18 cellular contexts compared by ENCODE assay signal in genomic region chr2:232949016-232949415, GRCh38.
DNase-seq lines count a peak whose midpoint lies in the region; ATAC-seq and TF ChIP-seq lines count a peak whose summit lies in the region.
"Had no signal": no experiment of that assay in that cellular context is flagged by ENCODE, and none has a peak within 500 bp of the region (broad histone marks: within the 10 kb centered on the region; RNA-seq: fewer than 3 reads in every experiment).

No MANE protein-coding gene starts in this region.

- WGBS in endodermal cell (ENCODE audit: insufficient coverage in 1 of 2, insufficient read length in 1 of 2), 2 experiments, result 80 to 89% methylated on average over 4 of the region's 4 CpGs

- intact Hi-C loops in PC-9 (cut with micrococcal nuclease; ENCODE audit: unreplicated experiment), result no loop called here
- intact Hi-C loops in left ventricle myocardium superior (cut with micrococcal nuclease), result no loop called here
- intact Hi-C loops in uterus (cut with DNase I; ENCODE audit: low total_unique reads), result no loop called here

- H3F3A ChIP-seq in GM23338 (replicated peaks; ENCODE audit: low read depth), result no peaks in the 10 kb centered on the region
- peaks cover 4% of the 10 kb centered on the region for H3F3A ChIP-seq in neural progenitor cell (ENCODE audit: low read depth)
- peaks cover 12% of the 10 kb centered on the region; the same call in 1 of the 2 replicates for H3F3A ChIP-seq in PC-9 (ENCODE audit: insufficient read depth, low read depth)

- H3K9me3 ChIP-seq in NT2/D1 (ENCODE audit: insufficient read depth, low read length), result no peaks in the 10 kb centered on the region
- H3K9me3 ChIP-seq in endodermal cell (ENCODE audit: control insufficient read depth, low read length), result no peaks in the 10 kb centered on the region
- H3K9me3 ChIP-seq in neural progenitor cell (ENCODE audit: low read depth), result no peaks in the 10 kb centered on the region
- H3K9me3 ChIP-seq in PC-9 (ENCODE audit: insufficient read depth, low read depth), result no peaks in the 10 kb centered on the region
- no peaks in the 10 kb centered on the region for H3K9me3 ChIP-seq in uterus
- H3K9me3 ChIP-seq: BLaER1 treated with 17β-estradiol and CSF1 and Interleukin-3, amounts not matched to agents 10 nM and 100 nM had no signal

- H3K27ac Mint-ChIP-seq in GM23338, result no peak overlapping the region
- peak overlapping the region; percentile 30 for H3K27ac Mint-ChIP-seq in endodermal cell
- H3K27ac Mint-ChIP-seq in neural progenitor cell, result no peak overlapping the region
- H3K27ac Mint-ChIP-seq: B cell; CD8-positive, alpha-beta T cell; HFFc6 had no signal

- H3K9me2 ChIP-seq in GM23338 (ENCODE audit: insufficient read depth) (no peaks in the 10 kb centered on the region), PC-9 (ENCODE audit: insufficient read depth) (no peaks in the 10 kb centered on the region)

- H3K36me3 Mint-ChIP-seq in GM23338 (ENCODE audit: low read depth) (no peaks in the 10 kb centered on the region), endodermal cell (ENCODE audit: low read depth) (no peaks in the 10 kb centered on the region), neural progenitor cell (no peaks in the 10 kb centered on the region)
- H3K36me3 Mint-ChIP-seq: CD8-positive, alpha-beta T cell had no signal

- ATAC-seq in GM23338 (peak; percentile 95), left ventricle myocardium superior (no peak)
- ATAC-seq: CD8-positive, alpha-beta T cell; GM12878; HCT116 had no signal

- no peak for TF ChIP-seq POLR2A in uterus (IDR thresholded peaks at IDR 0.05)

- no peaks in the 10 kb centered on the region for H3K27me3 ChIP-seq in GM23338 (ENCODE audit: insufficient read depth)
- H3K27me3 ChIP-seq in NT2/D1 (ENCODE audit: insufficient read depth, insufficient read length), result peaks cover 3% of the 10 kb centered on the region
- H3K27me3 ChIP-seq in endodermal cell (ENCODE audit: control insufficient read depth, insufficient read depth, low read length, poor library complexity, severe bottlenecking), result no peaks in the 10 kb centered on the region
- no peaks in the 10 kb centered on the region for H3K27me3 ChIP-seq in neural progenitor cell
- H3K27me3 ChIP-seq in PC-9 (ENCODE audit: insufficient read depth, low read depth), result no peaks in the 10 kb centered on the region
- H3K27me3 ChIP-seq in uterus, result no peaks in the 10 kb centered on the region
- H3K27me3 ChIP-seq: BLaER1 treated with 17β-estradiol and CSF1 and Interleukin-3, amounts not matched to agents 10 nM and 100 nM had no signal

- CTCF ChIA-PET in PC-9 (lab: Charles Lee), result no interaction called here

- H3K4me3 ChIP-seq in GM23338 (no peak overlapping the region), NT2/D1 (ENCODE audit: insufficient read length, low read depth) (no peak overlapping the region), endodermal cell (ENCODE audit: low read length) (no peak overlapping the region), neural progenitor cell (no peak overlapping the region), PC-9 (no peak overlapping the region), uterus (no peak overlapping the region)
- H3K4me3 ChIP-seq: BLaER1 treated with 17β-estradiol and CSF1 and Interleukin-3, amounts not matched to agents 10 nM and 100 nM; GM12878 had no signal

- H3K4me3 Mint-ChIP-seq in GM23338 (no peak overlapping the region), endodermal cell (no peak overlapping the region), neural progenitor cell (no peak overlapping the region)
- H3K4me3 Mint-ChIP-seq: B cell; CD8-positive, alpha-beta T cell; HFFc6 had no signal

- DNase-seq in GM23338 (ENCODE audit: low spot score) (no peak), NT2/D1 (ENCODE audit: low read depth, low spot score) (peak; percentile 43), endodermal cell (no peak), neural progenitor cell (ENCODE audit: low spot score) (peak; percentile 72), PC-9 (no peak), left ventricle myocardium superior (no peak), uterus (no peak)
- no peak for DNase-seq in stimulated activated CD4-positive, alpha-beta T cell treated with anti-CD3 and anti-CD28 coated beads, Interleukin-4, amount 100 ng/mL, for 4 hours
- DNase-seq: Calu3; CD8-positive, alpha-beta T cell; DMS79 treated with DMSO at 0.1 percent for 48 hours; HFFc6; IMR-90 had no signal

- no peak overlapping the region for H3K4me2 ChIP-seq in GM23338
- H3K4me2 ChIP-seq in neural progenitor cell, result peak overlapping the region; percentile 43
- H3K4me2 ChIP-seq in PC-9, result no peak overlapping the region
- H3K4me2 ChIP-seq: BLaER1 treated with 17β-estradiol and CSF1 and Interleukin-3, amounts not matched to agents 10 nM and 100 nM had no signal

- H3K4me1 ChIP-seq in GM23338 (ENCODE audit: insufficient read depth), result peaks cover 5% of the 10 kb centered on the region; the same call in 1 of the 2 replicates
- H3K4me1 ChIP-seq in NT2/D1 (ENCODE audit: insufficient read depth, insufficient read length), result no peaks in the 10 kb centered on the region
- peaks cover 3% of the 10 kb centered on the region for H3K4me1 ChIP-seq in endodermal cell (ENCODE audit: control insufficient read depth, insufficient read depth, low read length)
- peaks cover 16% of the 10 kb centered on the region for H3K4me1 ChIP-seq in neural progenitor cell
- peaks cover 10% of the 10 kb centered on the region for H3K4me1 ChIP-seq in PC-9 (replicated peaks; ENCODE audit: insufficient read depth)
- H3K4me1 ChIP-seq in uterus, result no peaks in the 10 kb centered on the region
- H3K4me1 ChIP-seq: BLaER1 treated with 17β-estradiol and CSF1 and Interleukin-3, amounts not matched to agents 10 nM and 100 nM had no signal

- H3K27me3 Mint-ChIP-seq in GM23338 (ENCODE audit: insufficient read depth, low read depth, poor library complexity), result peaks cover 2% of the 10 kb centered on the region
- peaks cover 5% of the 10 kb centered on the region for H3K27me3 Mint-ChIP-seq in endodermal cell (ENCODE audit: insufficient read depth)
- H3K27me3 Mint-ChIP-seq in neural progenitor cell (ENCODE audit: insufficient read depth, low read depth), result peaks cover 3% of the 10 kb centered on the region

- no peaks in the 10 kb centered on the region for H3K79me2 ChIP-seq in GM23338 (replicated peaks; ENCODE audit: insufficient read depth)
- H3K79me2 ChIP-seq in neural progenitor cell (ENCODE audit: low read depth), result no peaks in the 10 kb centered on the region
- no peaks in the 10 kb centered on the region for H3K79me2 ChIP-seq in PC-9 (ENCODE audit: low read depth)

- H3K4me1 Mint-ChIP-seq in GM23338 (peaks cover 2% of the 10 kb centered on the region; the same call in 1 of the 3 replicates), endodermal cell (peaks cover 5% of the 10 kb centered on the region), neural progenitor cell (peaks cover 25% of the 10 kb centered on the region)

- H3K36me3 ChIP-seq in GM23338 (ENCODE audit: insufficient read depth) (no peaks in the 10 kb centered on the region), NT2/D1 (ENCODE audit: insufficient read depth, insufficient read length, low read length) (no peaks in the 10 kb centered on the region), endodermal cell (ENCODE audit: control insufficient read depth, insufficient read depth, low read length) (no peaks in the 10 kb centered on the region), neural progenitor cell (no peaks in the 10 kb centered on the region), PC-9 (ENCODE audit: low read depth) (no peaks in the 10 kb centered on the region), uterus (no peaks in the 10 kb centered on the region)
- H3K36me3 ChIP-seq: BLaER1 treated with 17β-estradiol and CSF1 and Interleukin-3, amounts not matched to agents 10 nM and 100 nM had no signal

- H4K20me1 ChIP-seq in GM23338 (replicated peaks; ENCODE audit: insufficient read depth), result no peaks in the 10 kb centered on the region
- H4K20me1 ChIP-seq in neural progenitor cell (ENCODE audit: low read depth), result no peaks in the 10 kb centered on the region
- H4K20me1 ChIP-seq in PC-9 (ENCODE audit: insufficient read depth), result no peaks in the 10 kb centered on the region
- H4K20me1 ChIP-seq: BLaER1 treated with 17β-estradiol and CSF1 and Interleukin-3, amounts not matched to agents 10 nM and 100 nM had no signal

- H2AFZ ChIP-seq in GM23338, result peak overlapping the region; percentile 76; the same call in 1 of the 2 replicates
- no peak overlapping the region for H2AFZ ChIP-seq in neural progenitor cell (replicated peaks)
- no peak overlapping the region for H2AFZ ChIP-seq in PC-9

- no peaks in the 10 kb centered on the region for H3K9me3 Mint-ChIP-seq in GM23338
- no peaks in the 10 kb centered on the region for H3K9me3 Mint-ChIP-seq in endodermal cell
- H3K9me3 Mint-ChIP-seq in neural progenitor cell, result no peaks in the 10 kb centered on the region
- H3K9me3 Mint-ChIP-seq: CD8-positive, alpha-beta T cell; HFFc6 had no signal

- BruUV-seq in PC-9 (replicated peaks; lab: Mats Ljungman, UMichigan), result no TSS peak

- POLR2A ChIA-PET in PC-9 (lab: Charles Lee; ENCODE audit: unreplicated experiment), result no interaction called here

- H3K27ac ChIP-seq in GM23338 (ENCODE audit: low read depth) (no peak overlapping the region), endodermal cell (ENCODE audit: low read depth, low read length) (no peak overlapping the region), neural progenitor cell (no peak overlapping the region), PC-9 (no peak overlapping the region), uterus (no peak overlapping the region)
- H3K27ac ChIP-seq: BLaER1 treated with 17β-estradiol and CSF1 and Interleukin-3, amounts not matched to agents 10 nM and 100 nM; HL-60 had no signal

- TF ChIP-seq CTCF in GM23338 (conservative IDR thresholded peaks at IDR 0.05; ENCODE audit: low read depth in 2 of 2), result no peak
- TF ChIP-seq CTCF in endodermal cell (conservative IDR thresholded peaks at IDR 0.05), result no peak
- TF ChIP-seq CTCF in neural progenitor cell (IDR thresholded peaks at IDR 0.05), result no peak
- no peak for TF ChIP-seq CTCF in PC-9 (conservative IDR thresholded peaks at IDR 0.05)
- no peak for TF ChIP-seq CTCF in uterus (IDR thresholded peaks at IDR 0.05)

- H3K9ac ChIP-seq in NT2/D1 (ENCODE audit: insufficient read length, low read depth) (no peak overlapping the region), endodermal cell (ENCODE audit: extremely low read depth, low read length, poor library complexity, severe bottlenecking) (no peak overlapping the region), neural progenitor cell (no peak overlapping the region)
- H3K9ac ChIP-seq: BLaER1 treated with 17β-estradiol and CSF1 and Interleukin-3, amounts not matched to agents 10 nM and 100 nM had no signal

TF ChIP-seq in GM23338, 12 proteins besides CTCF, POLR2A, EP300 and RAD21 (continues in another document):
- TF ChIP-seq POLR2AphosphoS5 (IDR thresholded peaks at IDR 0.05; ENCODE audit: low read depth), result no peak
- no peak for TF ChIP-seq JUNB (IDR thresholded peaks at IDR 0.05; ENCODE audit: unreplicated experiment)
- TF ChIP-seq STAT1 (IDR thresholded peaks at IDR 0.05; ENCODE audit: unreplicated experiment), result no peak

Comparison
In these comparisons a context has a peak if more than half of its experiments do, and no peak if none do; other contexts are left out.
1. DNase-seq: peak in NT2/D1 (single experiment) and neural progenitor cell (single experiment); none in GM23338 (single experiment), endodermal cell (single experiment), PC-9 (0 of 2), left ventricle myocardium superior (single experiment), stimulated activated CD4-positive, alpha-beta T cell treated with anti-CD3 and anti-CD28 coated beads, Interleukin-4, amount 100 ng/mL, for 4 hours (0 of 2) and uterus (0 of 2).